ENCODE assay signal across 1 cellular context in the genomic region with DNA sequence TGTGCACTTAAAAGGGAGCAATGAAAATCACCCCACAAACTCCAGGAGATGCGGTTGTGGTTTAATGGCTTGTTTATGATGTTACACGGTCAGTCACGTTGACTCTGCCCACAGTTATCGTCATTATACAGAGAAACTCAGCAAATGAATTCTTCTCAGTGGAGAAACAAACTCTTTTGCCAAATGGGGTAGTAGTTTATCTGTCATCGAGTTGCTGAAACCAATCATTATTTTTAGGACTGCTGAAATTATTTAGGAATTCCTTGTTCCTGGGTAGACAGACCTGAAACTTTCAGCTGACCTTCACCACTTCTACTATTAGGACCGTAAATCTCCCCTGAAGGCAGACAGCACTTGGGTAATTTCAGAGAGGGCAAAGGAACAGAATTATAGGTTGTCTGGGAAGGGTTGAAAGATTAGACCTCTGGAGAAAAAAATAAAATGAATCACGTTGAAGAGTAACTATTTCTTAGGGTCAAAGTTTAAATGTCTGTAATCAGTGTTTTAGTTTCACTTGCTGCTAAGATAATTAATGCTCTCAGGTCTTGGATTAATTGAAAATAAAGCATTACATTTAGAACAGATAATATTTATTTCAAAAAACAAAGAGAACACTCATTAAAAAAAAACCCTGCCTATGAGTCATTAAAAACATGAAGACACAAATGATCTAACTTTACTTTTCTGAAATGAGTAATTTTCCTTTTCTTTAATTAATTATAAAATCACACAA.
TF ChIP-seq lines count a peak whose summit lies in the region.

No MANE protein-coding gene starts in this region.

TF ChIP-seq in HepG2, 621 proteins besides CTCF, POLR2A, EP300 and RAD21:
- TF ChIP-seq, protein P1, sequence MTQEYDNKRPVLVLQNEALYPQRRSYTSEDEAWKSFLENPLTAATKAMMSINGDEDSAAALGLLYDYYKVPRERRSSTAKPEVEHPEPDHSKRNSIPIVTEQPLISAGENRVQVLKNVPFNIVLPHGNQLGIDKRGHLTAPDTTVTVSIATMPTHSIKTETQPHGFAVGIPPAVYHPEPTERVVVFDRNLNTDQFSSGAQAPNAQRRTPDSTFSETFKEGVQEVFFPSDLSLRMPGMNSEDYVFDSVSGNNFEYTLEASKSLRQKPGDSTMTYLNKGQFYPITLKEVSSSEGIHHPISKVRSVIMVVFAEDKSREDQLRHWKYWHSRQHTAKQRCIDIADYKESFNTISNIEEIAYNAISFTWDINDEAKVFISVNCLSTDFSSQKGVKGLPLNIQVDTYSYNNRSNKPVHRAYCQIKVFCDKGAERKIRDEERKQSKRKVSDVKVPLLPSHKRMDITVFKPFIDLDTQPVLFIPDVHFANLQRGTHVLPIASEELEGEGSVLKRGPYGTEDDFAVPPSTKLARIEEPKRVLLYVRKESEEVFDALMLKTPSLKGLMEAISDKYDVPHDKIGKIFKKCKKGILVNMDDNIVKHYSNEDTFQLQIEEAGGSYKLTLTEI (CRISPR knock-in tag; conservative IDR thresholded peaks at IDR 0.05) = no peak
- TF ChIP-seq ZNF343 (CRISPR knock-in tag; IDR thresholded peaks at IDR 0.05) (no peak), FOXA3 (CRISPR knock-in tag; IDR thresholded peaks at IDR 0.05) (no peak), NFYB (CRISPR knock-in tag; IDR thresholded peaks at IDR 0.05) (no peak), FOXC1 (CRISPR knock-in tag; IDR thresholded peaks at IDR 0.05; ENCODE audit: borderline replicate concordance) (no peak), KLF13 (CRISPR knock-in tag; IDR thresholded peaks at IDR 0.05) (no peak), NKX3-1 (CRISPR knock-in tag; IDR thresholded peaks at IDR 0.05) (no peak)
- TF ChIP-seq, protein P2, sequence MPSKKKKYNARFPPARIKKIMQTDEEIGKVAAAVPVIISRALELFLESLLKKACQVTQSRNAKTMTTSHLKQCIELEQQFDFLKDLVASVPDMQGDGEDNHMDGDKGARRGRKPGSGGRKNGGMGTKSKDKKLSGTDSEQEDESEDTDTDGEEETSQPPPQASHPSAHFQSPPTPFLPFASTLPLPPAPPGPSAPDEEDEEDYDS (CRISPR knock-in tag; IDR thresholded peaks at IDR 0.05) = no peak
TF ChIP-seq in HepG2: peak in this region for 0.
